In the genomic region with DNA sequence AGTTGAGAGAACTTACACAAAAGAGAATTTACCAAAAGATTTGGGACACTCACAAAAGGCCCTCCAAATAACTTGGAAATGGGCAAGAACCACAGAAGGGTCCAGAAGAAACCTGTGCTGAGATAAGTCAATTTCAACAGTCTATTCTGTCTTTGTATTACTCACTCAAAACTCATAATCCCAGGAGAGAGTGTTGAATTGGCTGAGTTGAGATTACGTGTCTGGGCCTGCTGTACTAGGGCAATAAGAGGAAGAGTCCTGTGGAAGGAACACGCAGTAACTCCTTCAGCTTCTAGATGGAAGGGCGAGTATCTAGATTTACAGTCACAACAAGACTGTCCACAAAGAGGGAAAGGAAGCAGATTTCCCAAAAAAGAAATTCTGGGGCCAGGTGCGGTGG, we compare ENCODE assay signal across 15 cellular contexts. TPM values are rescaled to one million over a fixed set of nuclear protein-coding genes. Genes with fewer than 3 reads are reported as not detected.
DNase-seq lines count a peak whose midpoint lies in the region; ATAC-seq and TF ChIP-seq lines count a peak whose summit lies in the region.
"Had no signal": no experiment of that assay in that cellular context is flagged by ENCODE, and none has a peak within 500 bp of the region (broad histone marks: within the 10 kb centered on the region; RNA-seq: fewer than 3 reads in every experiment).

No MANE protein-coding gene starts in this region.

- no peaks in the 10 kb centered on the region for H3K36me3 Mint-ChIP-seq in activated CD8-positive, alpha-beta T cell treated with anti-CD3 and anti-CD28 coated beads, Interleukin-2, amount 10 ng/mL, durations not matched to agents 7 days and 5 days (ENCODE audit: low read depth)
- H3K36me3 Mint-ChIP-seq: CD4-positive, CD25-positive, alpha-beta regulatory T cell had no signal

- H3K27me3 ChIP-seq in BLaER1 treated with 17β-estradiol and CSF1 and Interleukin-3, amounts not matched to agents 10 nM and 100 nM: no peaks in the 10 kb centered on the region
- no peaks in the 10 kb centered on the region for H3K27me3 ChIP-seq in mammary epithelial cell (ENCODE audit: insufficient read depth, low read length)
- H3K27me3 ChIP-seq in right cardiac atrium (ENCODE audit: control insufficient read depth, insufficient read depth): no peaks in the 10 kb centered on the region
- H3K27me3 ChIP-seq: SJCRH30 had no signal

- no peaks in the 10 kb centered on the region for H3K36me3 ChIP-seq in BLaER1 treated with 17β-estradiol and CSF1 and Interleukin-3, amounts not matched to agents 10 nM and 100 nM
- no peaks in the 10 kb centered on the region for H3K36me3 ChIP-seq in mammary epithelial cell (ENCODE audit: insufficient read depth, low read length)
- H3K36me3 ChIP-seq: SJCRH30 had no signal

- in situ Hi-C loops in mammary epithelial cell (cut with MboI; ENCODE audit: low sequenced_read_pairs in 2 of 2): no loop called here

- peaks cover 19% of the 10 kb centered on the region for H3K27me3 Mint-ChIP-seq in activated CD8-positive, alpha-beta T cell treated with anti-CD3 and anti-CD28 coated beads, Interleukin-2, amount 10 ng/mL, durations not matched to agents 7 days and 5 days (ENCODE audit: low read depth)

- peaks cover 0 to 1% (median 0%) of the 10 kb centered on the region in 11 experiments; a peak in 2 of 22 replicates for H3K9me3 ChIP-seq in BLaER1 treated with 17β-estradiol and CSF1 and Interleukin-3, amounts not matched to agents 10 nM and 100 nM (replicated peaks in 1 of 11)
- no peaks in the 10 kb centered on the region for H3K9me3 ChIP-seq in mammary epithelial cell (replicated peaks; ENCODE audit: insufficient read depth, low read length)
- H3K9me3 ChIP-seq in right cardiac atrium (ENCODE audit: control insufficient read depth, low read length): no peaks in the 10 kb centered on the region
- H3K9me3 ChIP-seq: A549, SJCRH30 had no signal

- no peaks in the 10 kb centered on the region for H3K9me3 Mint-ChIP-seq in activated CD8-positive, alpha-beta T cell treated with anti-CD3 and anti-CD28 coated beads, Interleukin-2, amount 10 ng/mL, durations not matched to agents 7 days and 5 days (ENCODE audit: insufficient read depth)

- no peak overlapping the region for H3K27ac ChIP-seq in BLaER1 treated with 17β-estradiol and CSF1 and Interleukin-3, amounts not matched to agents 10 nM and 100 nM
- H3K27ac ChIP-seq in mammary epithelial cell (ENCODE audit: insufficient read depth, low read depth, low read length): no peak overlapping the region
- no peak overlapping the region for H3K27ac ChIP-seq in right cardiac atrium (ENCODE audit: low read length)
- H3K27ac ChIP-seq: A549, GM23248, SJCRH30 had no signal

- no peaks in the 10 kb centered on the region for H3K79me2 ChIP-seq in mammary epithelial cell (ENCODE audit: insufficient read depth, low read length)

- CTCF ChIA-PET in mammary epithelial cell (lab: Charles Lee; ENCODE audit: low non-redundant PET): no interaction called here
- CTCF ChIA-PET in activated CD8-positive, alpha-beta T cell treated with anti-CD3 and anti-CD28 coated beads, Interleukin-2, amount 10 ng/mL, durations not matched to agents 7 days and 5 days (lab: Charles Lee): interaction anchor here (0.9 kb wide), 1 partner anchor 317 kb away, joined by 3 read pairs; no protein-coding TSS in a partner anchor

- no peak overlapping the region for H3K4me3 Mint-ChIP-seq in activated CD8-positive, alpha-beta T cell treated with anti-CD3 and anti-CD28 coated beads, Interleukin-2, amount 10 ng/mL, durations not matched to agents 7 days and 5 days
- H3K4me3 Mint-ChIP-seq: CD4-positive, CD25-positive, alpha-beta regulatory T cell had no signal

- dilution Hi-C loops in mammary epithelial cell (cut with HindIII; ENCODE audit: low sequenced_read_pairs): no loop called here

- DNase-seq in mammary epithelial cell (peak; percentile 75), fibroblast of mammary gland (ENCODE audit: low read depth) (peak; percentile 54), right cardiac atrium (no peak), NOMO-1 treated with DMSO at 0.1 percent for 48 hours (lab: John Stamatoyannopoulos, UW; ENCODE audit: unreplicated experiment) (no peak)
- no peak for DNase-seq in stimulated activated naive CD4-positive, alpha-beta T cell (lab: John Stamatoyannopoulos, UW)
- DNase-seq in activated CD8-positive, alpha-beta T cell treated with anti-CD3 and anti-CD28 coated beads, Interleukin-2, amount 10 ng/mL, durations not matched to agents 7 days and 5 days: no peak
- DNase-seq: Calu3; CD4-positive, CD25-positive, alpha-beta regulatory T cell; DMS79; GM23248; NCI-H1048; SJCRH30 had no signal

- peak overlapping the region in 9 of 11 experiments; percentile 26 to 60 (median 44); a peak in 11 of 22 replicates for H3K4me2 ChIP-seq in BLaER1 treated with 17β-estradiol and CSF1 and Interleukin-3, amounts not matched to agents 10 nM and 100 nM
- H3K4me2 ChIP-seq in mammary epithelial cell (ENCODE audit: insufficient read depth, low read depth, low read length): peak overlapping the region; percentile 12
- H3K4me2 ChIP-seq: A549 had no signal

- H2AFZ ChIP-seq in mammary epithelial cell (ENCODE audit: low read depth, low read length): no peak overlapping the region
- H2AFZ ChIP-seq: GM23248 had no signal

- intact Hi-C loops in mammary epithelial cell (cut with micrococcal nuclease): no loop called here
- intact Hi-C loops in right cardiac atrium (cut with DNase I): no loop called here

- TF ChIP-seq CTCF in mammary epithelial cell (conservative IDR thresholded peaks at IDR 0.05 in 1 of 2, IDR thresholded peaks at IDR 0.05 in 1 of 2; ENCODE audit: extremely low read depth in 1 of 2, insufficient read depth in 1 of 2, low read depth in 1 of 2, low read length in 2 of 2) (no peak), fibroblast of mammary gland (conservative IDR thresholded peaks at IDR 0.05; ENCODE audit: control insufficient read depth, insufficient read depth, low read depth, low read length) (no peak)

- no peaks in the 10 kb centered on the region for H3K4me1 Mint-ChIP-seq in activated CD8-positive, alpha-beta T cell treated with anti-CD3 and anti-CD28 coated beads, Interleukin-2, amount 10 ng/mL, durations not matched to agents 7 days and 5 days (ENCODE audit: low read depth)
- H3K4me1 Mint-ChIP-seq: CD4-positive, CD25-positive, alpha-beta regulatory T cell had no signal

- no peaks in the 10 kb centered on the region for H4K20me1 ChIP-seq in BLaER1 treated with 17β-estradiol and CSF1 and Interleukin-3, amounts not matched to agents 10 nM and 100 nM
- H4K20me1 ChIP-seq in mammary epithelial cell (ENCODE audit: insufficient read depth, low read length): no peaks in the 10 kb centered on the region

- WGBS in mammary epithelial cell (ENCODE audit: low coverage, missing lambda C conversion rate): 63% methylated on average over 4 of the region's 4 CpGs
- WGBS in right cardiac atrium: 86% methylated on average over 4 of the region's 4 CpGs

- no TSS peak for BruUV-seq in mammary epithelial cell (replicated peaks; lab: Mats Ljungman, UMichigan)

- POLR2A ChIA-PET in activated CD8-positive, alpha-beta T cell treated with anti-CD3 and anti-CD28 coated beads, Interleukin-2, amount 10 ng/mL, durations not matched to agents 7 days and 5 days (lab: Charles Lee): no interaction called here

- H3K27ac Mint-ChIP-seq in activated CD8-positive, alpha-beta T cell treated with anti-CD3 and anti-CD28 coated beads, Interleukin-2, amount 10 ng/mL, durations not matched to agents 7 days and 5 days: no peak overlapping the region
- H3K27ac Mint-ChIP-seq: CD4-positive, CD25-positive, alpha-beta regulatory T cell had no signal

- ATAC-seq in right cardiac atrium (peak; percentile 26 to 31), GM19395 (IDR thresholded peaks at IDR 0.05; ENCODE audit: unreplicated experiment) (no peak)
- no peak for ATAC-seq in activated CD8-positive, alpha-beta T cell treated with anti-CD3 and anti-CD28 coated beads, Interleukin-2, amount 10 ng/mL, durations not matched to agents 7 days and 5 days
- ATAC-seq: A549 had no signal

- H3K9ac ChIP-seq in BLaER1 treated with 17β-estradiol and CSF1 and Interleukin-3, amounts not matched to agents 10 nM and 100 nM: no peak overlapping the region
- no peak overlapping the region for H3K9ac ChIP-seq in mammary epithelial cell (ENCODE audit: insufficient read depth, low read length)
- H3K9ac ChIP-seq: GM23248 had no signal

- peaks cover 0 to 20% (median 16%) of the 10 kb centered on the region in 10 experiments; a peak in 17 of 20 replicates for H3K4me1 ChIP-seq in BLaER1 treated with 17β-estradiol and CSF1 and Interleukin-3, amounts not matched to agents 10 nM and 100 nM
- H3K4me1 ChIP-seq in mammary epithelial cell (ENCODE audit: insufficient read depth, low read length) (peaks cover 5% of the 10 kb centered on the region), right cardiac atrium (ENCODE audit: control insufficient read depth, insufficient read depth, low read length) (no peaks in the 10 kb centered on the region)
- H3K4me1 ChIP-seq: A549 had no signal

- H3K4me3 ChIP-seq in BLaER1 treated with 17β-estradiol and CSF1 and Interleukin-3, amounts not matched to agents 10 nM and 100 nM: no peak overlapping the region
- H3K4me3 ChIP-seq in mammary epithelial cell (replicated peaks in 1 of 3; ENCODE audit: insufficient read depth in 1 of 3, low read depth in 2 of 3, low read length in 3 of 3) (no peak overlapping the region), fibroblast of mammary gland (ENCODE audit: control insufficient read depth, low read depth, low read length) (no peak overlapping the region), right cardiac atrium (ENCODE audit: low read length) (no peak overlapping the region)
- H3K4me3 ChIP-seq: A549, GM23248, SJCRH30 had no signal

RNA-seq across cellular contexts. Expression of a gene that starts 42.5 kb away (rescaled TPM):
- total RNA-seq in mammary epithelial cell (10 to 100 TPM; 30.2 to 43.8 TPM), right cardiac atrium (10 to 100 TPM; 41.2 to 48.5 (median 46.1) TPM)
- polyA plus RNA-seq in mammary epithelial cell (20.8 TPM), right cardiac atrium (42.6 TPM)
- 23.3 TPM for polyA minus RNA-seq in mammary epithelial cell
- total RNA-seq in activated CD8-positive, alpha-beta T cell treated with anti-CD3 and anti-CD28 coated beads, Interleukin-2, amount 10 ng/mL, durations not matched to agents 7 days and 5 days: 10 to 100 TPM; 32.0 to 33.4 TPM

Comparison
In these comparisons a context has a peak if more than half of its experiments do, and no peak if none do; other contexts are left out.
1. DNase-seq: peak in mammary epithelial cell (single experiment) and fibroblast of mammary gland (single experiment); none in right cardiac atrium (0 of 3), NOMO-1 treated with DMSO at 0.1 percent for 48 hours (single experiment), stimulated activated naive CD4-positive, alpha-beta T cell (0 of 6) and activated CD8-positive, alpha-beta T cell treated with anti-CD3 and anti-CD28 coated beads, Interleukin-2, amount 10 ng/mL, durations not matched to agents 7 days and 5 days (single experiment).
2. ATAC-seq: peak in right cardiac atrium (2 of 2); none in GM19395 (single experiment) and activated CD8-positive, alpha-beta T cell treated with anti-CD3 and anti-CD28 coated beads, Interleukin-2, amount 10 ng/mL, durations not matched to agents 7 days and 5 days (single experiment).